Comparison of ENCODE assay signal across 2 cellular contexts in genomic region chr13:83162493-83162892, GRCh38.
TF ChIP-seq lines count a peak whose summit lies in the region.

No MANE protein-coding gene starts in this region.

TF ChIP-seq in GM23338, 12 proteins besides CTCF, POLR2A, EP300 and RAD21:
- TF ChIP-seq STAT1 (IDR thresholded peaks at IDR 0.05; ENCODE audit: unreplicated experiment) = no peak
- no peak for TF ChIP-seq ZNF114 (CRISPR knock-in tag; IDR thresholded peaks at IDR 0.05)
- TF ChIP-seq EZH2phosphoT487 (IDR thresholded peaks at IDR 0.05; ENCODE audit: unreplicated experiment) = no peak
- TF ChIP-seq, protein P1, sequence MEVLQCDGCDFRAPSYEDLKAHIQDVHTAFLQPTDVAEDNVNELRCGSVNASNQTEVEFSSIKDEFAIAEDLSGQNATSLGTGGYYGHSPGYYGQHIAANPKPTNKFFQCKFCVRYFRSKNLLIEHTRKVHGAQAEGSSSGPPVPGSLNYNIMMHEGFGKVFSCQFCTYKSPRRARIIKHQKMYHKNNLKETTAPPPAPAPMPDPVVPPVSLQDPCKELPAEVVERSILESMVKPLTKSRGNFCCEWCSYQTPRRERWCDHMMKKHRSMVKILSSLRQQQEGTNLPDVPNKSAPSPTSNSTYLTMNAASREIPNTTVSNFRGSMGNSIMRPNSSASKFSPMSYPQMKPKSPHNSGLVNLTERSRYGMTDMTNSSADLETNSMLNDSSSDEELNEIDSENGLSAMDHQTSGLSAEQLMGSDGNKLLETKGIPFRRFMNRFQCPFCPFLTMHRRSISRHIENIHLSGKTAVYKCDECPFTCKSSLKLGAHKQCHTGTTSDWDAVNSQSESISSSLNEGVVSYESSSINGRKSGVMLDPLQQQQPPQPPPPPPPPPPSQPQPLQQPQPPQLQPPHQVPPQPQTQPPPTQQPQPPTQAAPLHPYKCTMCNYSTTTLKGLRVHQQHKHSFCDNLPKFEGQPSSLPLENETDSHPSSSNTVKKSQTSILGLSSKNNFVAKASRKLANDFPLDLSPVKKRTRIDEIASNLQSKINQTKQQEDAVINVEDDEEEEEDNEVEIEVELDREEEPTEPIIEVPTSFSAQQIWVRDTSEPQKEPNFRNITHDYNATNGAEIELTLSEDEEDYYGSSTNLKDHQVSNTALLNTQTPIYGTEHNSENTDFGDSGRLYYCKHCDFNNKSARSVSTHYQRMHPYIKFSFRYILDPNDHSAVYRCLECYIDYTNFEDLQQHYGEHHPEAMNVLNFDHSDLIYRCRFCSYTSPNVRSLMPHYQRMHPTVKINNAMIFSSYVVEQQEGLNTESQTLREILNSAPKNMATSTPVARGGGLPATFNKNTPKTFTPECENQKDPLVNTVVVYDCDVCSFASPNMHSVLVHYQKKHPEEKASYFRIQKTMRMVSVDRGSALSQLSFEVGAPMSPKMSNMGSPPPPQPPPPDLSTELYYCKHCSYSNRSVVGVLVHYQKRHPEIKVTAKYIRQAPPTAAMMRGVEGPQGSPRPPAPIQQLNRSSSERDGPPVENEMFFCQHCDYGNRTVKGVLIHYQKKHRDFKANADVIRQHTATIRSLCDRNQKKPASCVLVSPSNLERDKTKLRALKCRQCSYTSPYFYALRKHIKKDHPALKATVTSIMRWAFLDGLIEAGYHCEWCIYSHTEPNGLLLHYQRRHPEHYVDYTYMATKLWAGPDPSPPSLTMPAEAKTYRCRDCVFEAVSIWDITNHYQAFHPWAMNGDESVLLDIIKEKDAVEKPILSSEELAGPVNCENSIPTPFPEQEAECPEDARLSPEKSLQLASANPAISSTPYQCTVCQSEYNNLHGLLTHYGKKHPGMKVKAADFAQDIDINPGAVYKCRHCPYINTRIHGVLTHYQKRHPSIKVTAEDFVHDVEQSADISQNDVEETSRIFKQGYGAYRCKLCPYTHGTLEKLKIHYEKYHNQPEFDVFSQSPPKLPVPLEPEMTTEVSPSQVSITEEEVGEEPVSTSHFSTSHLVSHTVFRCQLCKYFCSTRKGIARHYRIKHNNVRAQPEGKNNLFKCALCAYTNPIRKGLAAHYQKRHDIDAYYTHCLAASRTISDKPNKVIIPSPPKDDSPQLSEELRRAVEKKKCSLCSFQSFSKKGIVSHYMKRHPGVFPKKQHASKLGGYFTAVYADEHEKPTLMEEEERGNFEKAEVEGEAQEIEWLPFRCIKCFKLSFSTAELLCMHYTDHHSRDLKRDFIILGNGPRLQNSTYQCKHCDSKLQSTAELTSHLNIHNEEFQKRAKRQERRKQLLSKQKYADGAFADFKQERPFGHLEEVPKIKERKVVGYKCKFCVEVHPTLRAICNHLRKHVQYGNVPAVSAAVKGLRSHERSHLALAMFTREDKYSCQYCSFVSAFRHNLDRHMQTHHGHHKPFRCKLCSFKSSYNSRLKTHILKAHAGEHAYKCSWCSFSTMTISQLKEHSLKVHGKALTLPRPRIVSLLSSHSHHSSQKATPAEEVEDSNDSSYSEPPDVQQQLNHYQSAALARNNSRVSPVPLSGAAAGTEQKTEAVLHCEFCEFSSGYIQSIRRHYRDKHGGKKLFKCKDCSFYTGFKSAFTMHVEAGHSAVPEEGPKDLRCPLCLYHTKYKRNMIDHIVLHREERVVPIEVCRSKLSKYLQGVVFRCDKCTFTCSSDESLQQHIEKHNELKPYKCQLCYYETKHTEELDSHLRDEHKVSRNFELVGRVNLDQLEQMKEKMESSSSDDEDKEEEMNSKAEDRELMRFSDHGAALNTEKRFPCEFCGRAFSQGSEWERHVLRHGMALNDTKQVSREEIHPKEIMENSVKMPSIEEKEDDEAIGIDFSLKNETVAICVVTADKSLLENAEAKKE (CRISPR knock-in tag; IDR thresholded peaks at IDR 0.05) = no peak
- no peak for TF ChIP-seq POLR2AphosphoS5 (IDR thresholded peaks at IDR 0.05; ENCODE audit: low read depth)
- no peak for TF ChIP-seq EZH2 (IDR thresholded peaks at IDR 0.05; ENCODE audit: low read depth, unreplicated experiment)
- TF ChIP-seq REST (IDR thresholded peaks at IDR 0.05; ENCODE audit: unreplicated experiment) = no peak
- no peak for TF ChIP-seq JUNB (IDR thresholded peaks at IDR 0.05; ENCODE audit: unreplicated experiment)
- no peak for TF ChIP-seq ZNF331 (CRISPR knock-in tag; IDR thresholded peaks at IDR 0.05; ENCODE audit: low read depth)
- TF ChIP-seq CREB1 (CRISPR knock-in tag; IDR thresholded peaks at IDR 0.05; ENCODE audit: low read depth) = no peak
- TF ChIP-seq NANOG (IDR thresholded peaks at IDR 0.05; ENCODE audit: borderline replicate concordance) = no peak
- TF ChIP-seq ETS1 (IDR thresholded peaks at IDR 0.05) = no peak

TF ChIP-seq in GM12878, 131 proteins besides CTCF, POLR2A, EP300 and RAD21:
- no peak for TF ChIP-seq SREBF1 (IDR thresholded peaks at IDR 0.05; ENCODE audit: low read length)
- no peak for TF ChIP-seq RUNX3 (IDR thresholded peaks at IDR 0.05; ENCODE audit: low read length)
- no peak for TF ChIP-seq PAX5 (IDR thresholded peaks at IDR 0.05; ENCODE audit: borderline replicate concordance, low read depth, low read length)
- TF ChIP-seq ESRRA (IDR thresholded peaks at IDR 0.05; ENCODE audit: low read length) = no peak
- no peak for TF ChIP-seq PBX3 (IDR thresholded peaks at IDR 0.05; ENCODE audit: insufficient replicate concordance, low read depth, low read length)
- TF ChIP-seq, protein P2, sequence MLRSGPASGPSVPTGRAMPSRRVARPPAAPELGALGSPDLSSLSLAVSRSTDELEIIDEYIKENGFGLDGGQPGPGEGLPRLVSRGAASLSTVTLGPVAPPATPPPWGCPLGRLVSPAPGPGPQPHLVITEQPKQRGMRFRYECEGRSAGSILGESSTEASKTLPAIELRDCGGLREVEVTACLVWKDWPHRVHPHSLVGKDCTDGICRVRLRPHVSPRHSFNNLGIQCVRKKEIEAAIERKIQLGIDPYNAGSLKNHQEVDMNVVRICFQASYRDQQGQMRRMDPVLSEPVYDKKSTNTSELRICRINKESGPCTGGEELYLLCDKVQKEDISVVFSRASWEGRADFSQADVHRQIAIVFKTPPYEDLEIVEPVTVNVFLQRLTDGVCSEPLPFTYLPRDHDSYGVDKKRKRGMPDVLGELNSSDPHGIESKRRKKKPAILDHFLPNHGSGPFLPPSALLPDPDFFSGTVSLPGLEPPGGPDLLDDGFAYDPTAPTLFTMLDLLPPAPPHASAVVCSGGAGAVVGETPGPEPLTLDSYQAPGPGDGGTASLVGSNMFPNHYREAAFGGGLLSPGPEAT (IDR thresholded peaks at IDR 0.05; ENCODE audit: low read depth) = no peak
- TF ChIP-seq CHD4 (IDR thresholded peaks at IDR 0.05) = no peak
TF ChIP-seq in GM12878: peak in this region for 0.
